Comparison of ENCODE assay signal across 15 cellular contexts in the genomic region with DNA sequence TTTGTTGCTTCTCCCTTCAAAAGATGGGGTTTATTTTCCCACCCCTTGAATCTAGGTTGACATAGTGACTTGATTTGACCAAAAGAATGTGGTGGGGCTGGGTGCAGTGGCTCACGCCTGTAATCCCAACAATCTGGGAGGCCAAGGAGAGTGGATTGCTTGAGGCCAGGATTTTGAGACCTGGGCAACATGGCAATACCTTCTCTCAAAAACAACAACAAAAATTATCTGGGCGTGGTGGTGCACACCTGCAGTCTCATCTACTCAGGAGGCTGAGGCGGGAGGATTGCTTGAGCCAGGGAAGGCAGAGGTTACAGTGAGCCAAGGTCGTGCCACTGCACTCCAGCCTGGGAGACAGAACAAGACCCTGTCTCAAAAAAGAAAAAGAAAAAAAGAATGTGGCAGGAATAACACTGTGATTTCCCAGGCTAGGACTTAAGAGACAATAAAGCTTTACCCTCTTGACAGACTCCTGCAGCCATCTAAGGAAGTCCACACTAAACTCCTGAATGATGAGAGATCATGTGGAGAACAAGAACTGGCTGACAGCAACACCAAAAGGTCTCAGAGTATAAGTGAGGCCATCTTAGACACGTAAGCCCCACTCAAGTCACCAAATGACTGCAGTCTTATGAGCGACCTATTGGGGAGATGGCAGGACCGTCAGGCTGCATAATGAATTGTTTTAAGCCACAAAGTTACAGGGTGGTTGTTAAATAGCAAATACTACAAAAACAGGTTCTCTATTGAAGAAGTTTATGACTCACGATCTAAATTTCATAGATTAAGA. TPM values are rescaled to one million over a fixed set of nuclear protein-coding genes. Genes with fewer than 3 reads are reported as not detected.
DNase-seq lines count a peak whose midpoint lies in the region; ATAC-seq and TF ChIP-seq lines count a peak whose summit lies in the region.
"Had no signal": no experiment of that assay in that cellular context is flagged by ENCODE, and none has a peak within 500 bp of the region (broad histone marks: within the 10 kb centered on the region; RNA-seq: fewer than 3 reads in every experiment).

No MANE protein-coding gene starts in this region.

- ATAC-seq in effector memory CD8-positive, alpha-beta T cell (replicated peaks) = no peak
- ATAC-seq in omental fat pad (ENCODE audit: low FRiP score) (peak; percentile 59), GM19452 (IDR thresholded peaks at IDR 0.05; ENCODE audit: unreplicated experiment) (no peak)

- intact Hi-C loops in A673 (cut with micrococcal nuclease; ENCODE audit: unreplicated experiment) = no loop called here

- H3K4me1 Mint-ChIP-seq in effector memory CD8-positive, alpha-beta T cell (ENCODE audit: low read depth in 2 of 2) = peaks cover 4 to 22% of the 10 kb centered on the region in 2 donors

- no peak overlapping the region for H3K14ac ChIP-seq in neuronal stem cell (ENCODE audit: low read length)

- H3K36me3 ChIP-seq in A673 (ENCODE audit: insufficient read depth, low read length, poor library complexity, severe bottlenecking) = no peaks in the 10 kb centered on the region
- no peaks in the 10 kb centered on the region for H3K36me3 ChIP-seq in neuronal stem cell (replicated peaks in 1 of 2; ENCODE audit: control insufficient read depth in 2 of 2, insufficient read depth in 2 of 2, low read length in 2 of 2)

- H3K4me1 ChIP-seq in A673 (ENCODE audit: insufficient read depth, low read length, poor library complexity, severe bottlenecking) (no peaks in the 10 kb centered on the region), neuronal stem cell (ENCODE audit: control insufficient read depth in 2 of 2, insufficient read depth in 1 of 2, low read depth in 1 of 2, low read length in 2 of 2) (no peaks in the 10 kb centered on the region)

- no peak overlapping the region for H3K4ac ChIP-seq in neuronal stem cell (ENCODE audit: low read length)

- H2AK5ac ChIP-seq in neuronal stem cell (ENCODE audit: low read depth, low read length) = no peak overlapping the region

- peaks cover 7% of the 10 kb centered on the region for H3K36me3 Mint-ChIP-seq in effector memory CD8-positive, alpha-beta T cell (ENCODE audit: insufficient read depth)
- H3K36me3 Mint-ChIP-seq: activated naive CD4-positive, alpha-beta T cell treated with anti-CD3 and anti-CD28 coated beads, Interleukin-2, amount 50 U/mL, for 24 hours had no signal

- CTCF ChIA-PET in A673 (lab: Charles Lee) = no interaction called here

- no peak overlapping the region for H3K9ac ChIP-seq in neuronal stem cell (ENCODE audit: low read depth, low read length, poor library complexity)

- WGBS in neuronal stem cell (ENCODE audit: extremely low coverage in 2 of 2, insufficient read length in 2 of 2, insufficient replicate concordance in 1 of 2), 2 donors = no CpG with 5 or more reads among the region's 8 CpGs

- DNase-seq in AG20443 (ENCODE audit: low spot score) (peak; percentile 31), NOMO-1 treated with dmso at 0.1 percent for 144 hours (lab: John Stamatoyannopoulos, UW; ENCODE audit: unreplicated experiment) (peak; percentile 31), omental fat pad (ENCODE audit: low spot score) (no peak), A673 (ENCODE audit: low spot score) (no peak), NCI-H1694 (lab: John Stamatoyannopoulos, UW) (no peak), neuronal stem cell (ENCODE audit: low spot score) (no peak)
- no peak for DNase-seq in effector memory CD8-positive, alpha-beta T cell
- DNase-seq: activated B cell treated with CpG ODN at 0.5 μM for 24 hours, erythroblast, mammary epithelial cell, nucleus accumbens had no signal

- H2BK120ac ChIP-seq in neuronal stem cell (ENCODE audit: low read depth, low read length) = no peak overlapping the region

- H2AFZ ChIP-seq in neuronal stem cell (ENCODE audit: low read length) = no peak overlapping the region

- no peak overlapping the region for H2BK12ac ChIP-seq in neuronal stem cell (ENCODE audit: low read length)

- H3K27me3 Mint-ChIP-seq in effector memory CD8-positive, alpha-beta T cell = no peaks in the 10 kb centered on the region
- H3K27me3 Mint-ChIP-seq: activated B cell treated with CpG ODN at 0.5 μM for 24 hours; activated naive CD4-positive, alpha-beta T cell treated with anti-CD3 and anti-CD28 coated beads, Interleukin-2, amount 50 U/mL, for 24 hours had no signal

- no peak overlapping the region for H4K8ac ChIP-seq in neuronal stem cell (ENCODE audit: low read depth, low read length)

- H3K4me3 ChIP-seq in A673 (ENCODE audit: low read depth, low read length, poor library complexity, severe bottlenecking) (no peak overlapping the region), neuronal stem cell (ENCODE audit: low read length in 2 of 2) (no peak overlapping the region)
- H3K4me3 ChIP-seq: SK-N-MC, smooth muscle cell had no signal

- no peak overlapping the region for H3K4me2 ChIP-seq in neuronal stem cell (ENCODE audit: insufficient read depth, low read length, poor library complexity, severe bottlenecking)

- no peaks in the 10 kb centered on the region for H3K27me3 ChIP-seq in A673 (replicated peaks; ENCODE audit: insufficient read depth, low read depth, low read length, poor library complexity)
- no peaks in the 10 kb centered on the region for H3K27me3 ChIP-seq in neuronal stem cell (ENCODE audit: control insufficient read depth in 3 of 3, insufficient read depth in 3 of 3, low read depth in 1 of 3, low read length in 3 of 3)

- no peak overlapping the region for H3K4me3 Mint-ChIP-seq in effector memory CD8-positive, alpha-beta T cell
- H3K4me3 Mint-ChIP-seq: activated B cell treated with CpG ODN at 0.5 μM for 24 hours; activated naive CD4-positive, alpha-beta T cell treated with anti-CD3 and anti-CD28 coated beads, Interleukin-2, amount 50 U/mL, for 24 hours had no signal

- H2BK5ac ChIP-seq in neuronal stem cell (ENCODE audit: low read length) = no peak overlapping the region

- H3K27ac Mint-ChIP-seq in effector memory CD8-positive, alpha-beta T cell = peak overlapping the region; percentile 54 to 57
- H3K27ac Mint-ChIP-seq: activated B cell treated with CpG ODN at 0.5 μM for 24 hours; activated naive CD4-positive, alpha-beta T cell treated with anti-CD3 and anti-CD28 coated beads, Interleukin-2, amount 50 U/mL, for 24 hours had no signal

- no peak overlapping the region for H3K23ac ChIP-seq in neuronal stem cell (ENCODE audit: low read depth, low read length, poor library complexity)

- TF ChIP-seq CTCF in omental fat pad (IDR thresholded peaks at IDR 0.05) (no peak), A673 (conservative IDR thresholded peaks at IDR 0.05; ENCODE audit: low read depth, low read length) (no peak)

- POLR2A ChIA-PET in A673 (lab: Charles Lee; ENCODE audit: low non-redundant PET) = no interaction called here

- H3K18ac ChIP-seq in neuronal stem cell (ENCODE audit: low read length) = no peak overlapping the region

- H3K9me3 ChIP-seq in A673 (ENCODE audit: low read depth, low read length, poor library complexity, severe bottlenecking) (no peaks in the 10 kb centered on the region), neuronal stem cell (replicated peaks in 1 of 2; ENCODE audit: control insufficient read depth in 2 of 2, insufficient read depth in 1 of 2, low read depth in 1 of 2, low read length in 2 of 2) (no peaks in the 10 kb centered on the region)

- H3K27ac ChIP-seq in A673 (ENCODE audit: low read depth, low read length, poor library complexity, severe bottlenecking) (no peak overlapping the region), neuronal stem cell (replicated peaks; ENCODE audit: low read length) (no peak overlapping the region)
- H3K27ac ChIP-seq: SK-N-MC had no signal

- no peaks in the 10 kb centered on the region for H3K9me3 Mint-ChIP-seq in effector memory CD8-positive, alpha-beta T cell
- H3K9me3 Mint-ChIP-seq: activated B cell treated with CpG ODN at 0.5 μM for 24 hours; activated naive CD4-positive, alpha-beta T cell treated with anti-CD3 and anti-CD28 coated beads, Interleukin-2, amount 50 U/mL, for 24 hours had no signal

- no TSS peak for BruUV-seq in A673 (replicated peaks; lab: Mats Ljungman, UMichigan)

- H4K91ac ChIP-seq in neuronal stem cell (ENCODE audit: low read depth, low read length, poor library complexity) = no peak overlapping the region

- H3K79me1 ChIP-seq in neuronal stem cell (ENCODE audit: low read depth, low read length) = no peaks in the 10 kb centered on the region

- no peak overlapping the region for H2BK15ac ChIP-seq in neuronal stem cell (ENCODE audit: low read length)

RNA-seq across cellular contexts. Expression of gene FBXL20, which starts 37.0 kb away (rescaled TPM):
- 10 to 100 TPM; 10.4 to 29.6 (median 17.2) TPM for total RNA-seq in omental fat pad
- 6.8 and 9.5 TPM in 2 replicates for total RNA-seq in A673 (2021)
- 13.7 TPM for polyA plus RNA-seq in neuronal stem cell (2013, experiment 1 of 2)
- 13.8 TPM for polyA plus RNA-seq in neuronal stem cell (2013, experiment 2 of 2)

Comparison
In these comparisons a context has a peak if more than half of its experiments do, and no peak if none do; other contexts are left out.
1. DNase-seq: peak in AG20443 (single experiment) and NOMO-1 treated with dmso at 0.1 percent for 144 hours (single experiment); none in effector memory CD8-positive, alpha-beta T cell (0 of 3), omental fat pad (single experiment), A673 (single experiment), NCI-H1694 (single experiment) and neuronal stem cell (single experiment).